ENCODE assay signal across 16 cellular contexts in genomic region chr18:7904529-7904928, GRCh38.
DNase-seq lines count a peak whose midpoint lies in the region; FAIRE-seq and TF ChIP-seq lines count a peak whose summit lies in the region.
"Had no signal": no experiment of that assay in that cellular context is flagged by ENCODE, and none has a peak within 500 bp of the region (broad histone marks: within the 10 kb centered on the region; RNA-seq: fewer than 3 reads in every experiment).

No MANE protein-coding gene starts in this region.

- CTCF ChIA-PET in activated CD4-positive, alpha-beta memory T cell treated with anti-CD3 and anti-CD28 coated beads for 36 hours (lab: Charles Lee), result no interaction called here

- H3K27ac Mint-ChIP-seq in activated CD4-positive, alpha-beta memory T cell treated with anti-CD3 and anti-CD28 coated beads for 36 hours, result no peak overlapping the region
- H3K27ac Mint-ChIP-seq: memory B cell had no signal

- FAIRE-seq in bronchial epithelial cell (lab: Jason Lieb, UNC), result no peak
- FAIRE-seq: GM12891 had no signal

- H3K4me3 ChIP-seq in bronchial epithelial cell (ENCODE audit: low read depth, low read length), result no peak overlapping the region
- H3K4me3 ChIP-seq: BLaER1 had no signal

- no peaks in the 10 kb centered on the region for H3K27me3 Mint-ChIP-seq in activated CD4-positive, alpha-beta memory T cell treated with anti-CD3 and anti-CD28 coated beads for 36 hours
- H3K27me3 Mint-ChIP-seq: memory B cell had no signal

- no peaks in the 10 kb centered on the region for H3K36me3 ChIP-seq in bronchial epithelial cell (ENCODE audit: control insufficient read depth, insufficient read depth, low read length)
- H3K36me3 ChIP-seq: BLaER1 had no signal

- no peak for TF ChIP-seq CTCF in AG09319 (IDR thresholded peaks at IDR 0.05; ENCODE audit: low read depth, low read length)
- TF ChIP-seq CTCF in bronchial epithelial cell (IDR thresholded peaks at IDR 0.05; ENCODE audit: insufficient read depth, low read length, severe bottlenecking), result no peak

- peaks cover 5% of the 10 kb centered on the region for H3K9me3 Mint-ChIP-seq in activated CD4-positive, alpha-beta memory T cell treated with anti-CD3 and anti-CD28 coated beads for 36 hours

- H3K27me3 ChIP-seq in bronchial epithelial cell (ENCODE audit: control insufficient read depth, insufficient read depth, low read length), result no peaks in the 10 kb centered on the region
- H3K27me3 ChIP-seq: BLaER1 had no signal

- H3K4me3 Mint-ChIP-seq in activated CD4-positive, alpha-beta memory T cell treated with anti-CD3 and anti-CD28 coated beads for 36 hours, result no peak overlapping the region
- H3K4me3 Mint-ChIP-seq: memory B cell had no signal

- H3K36me3 Mint-ChIP-seq in activated CD4-positive, alpha-beta memory T cell treated with anti-CD3 and anti-CD28 coated beads for 36 hours, result no peaks in the 10 kb centered on the region
- H3K36me3 Mint-ChIP-seq: memory B cell had no signal

- intact Hi-C loops in activated CD4-positive, alpha-beta memory T cell treated with anti-CD3 and anti-CD28 coated beads for 36 hours (cut with micrococcal nuclease), result no loop called here
- intact Hi-C loops in posterior cingulate gyrus (cut with DNase I), result no loop called here

- POLR2A ChIA-PET in activated CD4-positive, alpha-beta memory T cell treated with anti-CD3 and anti-CD28 coated beads for 36 hours (lab: Charles Lee), result no interaction called here

- DNase-seq in AG09319 (ENCODE audit: extremely low read depth, low read depth) (peak; percentile 24), LHCN-M2 (ENCODE audit: low read depth) (peak; percentile 74), bronchial epithelial cell (ENCODE audit: low read depth) (peak; percentile 64), non-pigmented ciliary epithelial cell (ENCODE audit: low read depth) (peak; percentile 66), glomerular visceral epithelial cell (ENCODE audit: extremely low spot score) (no peak), occipital lobe (lab: John Stamatoyannopoulos, UW) (no peak), posterior cingulate gyrus (no peak)
- DNase-seq in activated CD4-positive, alpha-beta memory T cell treated with anti-CD3 and anti-CD28 coated beads for 36 hours, result no peak
- DNase-seq: activated naive CD4-positive, alpha-beta T cell treated with anti-CD3 and anti-CD28 coated beads, Interleukin-2, amount 50 U/mL, for 16 hours; cerebellar nuclear complex; DMS79 treated with DMSO at 0.1 percent for 48 hours; foreskin melanocyte; NCI-H1105 had no signal

- H3K4me1 Mint-ChIP-seq in activated CD4-positive, alpha-beta memory T cell treated with anti-CD3 and anti-CD28 coated beads for 36 hours (ENCODE audit: low read depth), result no peaks in the 10 kb centered on the region
- H3K4me1 Mint-ChIP-seq: memory B cell had no signal

Comparison
In these comparisons a context has a peak if more than half of its experiments do, and no peak if none do; other contexts are left out.
1. DNase-seq: peak in AG09319 (single experiment), LHCN-M2 (single experiment), bronchial epithelial cell (single experiment) and non-pigmented ciliary epithelial cell (single experiment); none in activated CD4-positive, alpha-beta memory T cell treated with anti-CD3 and anti-CD28 coated beads for 36 hours (single experiment), glomerular visceral epithelial cell (single experiment), occipital lobe (single experiment) and posterior cingulate gyrus (0 of 10).